Comparison of ENCODE assay signal across 12 cellular contexts in the genomic region with DNA sequence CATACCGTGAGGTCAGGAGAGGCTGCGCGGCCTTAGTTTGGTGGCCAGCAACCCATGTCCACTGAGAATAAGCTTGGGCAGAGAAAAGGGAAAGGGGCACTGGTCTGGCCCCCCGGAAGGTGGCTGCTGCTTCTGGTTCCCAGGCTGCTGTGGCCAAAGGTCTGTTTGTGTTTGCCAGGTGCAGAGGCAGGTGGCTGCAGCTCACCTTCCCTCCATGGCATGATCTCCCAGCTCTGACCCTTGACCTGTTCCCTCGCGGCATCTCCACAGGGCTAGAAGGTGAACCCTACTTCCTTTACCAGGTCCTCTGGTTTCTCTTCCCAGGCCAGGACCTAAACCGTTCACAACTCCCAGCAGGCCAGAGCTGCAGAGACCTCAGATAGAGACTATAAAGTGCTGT. TPM values are rescaled to one million over a fixed set of nuclear protein-coding genes. Genes with fewer than 3 reads are reported as not detected.
DNase-seq lines count a peak whose midpoint lies in the region; TF ChIP-seq lines count a peak whose summit lies in the region.
"Had no signal": no experiment of that assay in that cellular context is flagged by ENCODE, and none has a peak within 500 bp of the region (broad histone marks: within the 10 kb centered on the region; RNA-seq: fewer than 3 reads in every experiment).

No MANE protein-coding gene starts in this region.

- TF ChIP-seq CTCF in HFFc6 (IDR thresholded peaks at IDR 0.05) (no peak), colonic mucosa (IDR thresholded peaks at IDR 0.05) (no peak), nephron (IDR thresholded peaks at IDR 0.05; ENCODE audit: unreplicated experiment in 3 of 3) (no peak)

- H3K27ac ChIP-seq in CD4-positive, alpha-beta memory T cell (ENCODE audit: low read depth, low read length) = no peak overlapping the region
- peak overlapping the region; percentile 79 for H3K27ac ChIP-seq in colonic mucosa
- H3K27ac ChIP-seq: SK-N-MC had no signal

- H3K27me3 Mint-ChIP-seq in CD4-positive, alpha-beta memory T cell = no peaks in the 10 kb centered on the region
- H3K27me3 Mint-ChIP-seq in HFFc6 (ENCODE audit: insufficient read depth) = no peaks in the 10 kb centered on the region; the same call in 1 of the 2 replicates
- no peaks in the 10 kb centered on the region for H3K27me3 Mint-ChIP-seq in nephron (ENCODE audit: low read depth)

- H3K4me1 ChIP-seq in CD4-positive, alpha-beta memory T cell (ENCODE audit: insufficient read depth, low read length) = peaks cover 20% of the 10 kb centered on the region
- H3K4me1 ChIP-seq in colonic mucosa = peaks cover 18% of the 10 kb centered on the region

- no peaks in the 10 kb centered on the region for H3K9me3 ChIP-seq in CD4-positive, alpha-beta memory T cell (ENCODE audit: control insufficient read depth in 1 of 2, low read length in 2 of 2)
- H3K9me3 ChIP-seq in colonic mucosa = no peaks in the 10 kb centered on the region
- H3K9me3 ChIP-seq: gastrocnemius medialis had no signal

- peaks cover 8% of the 10 kb centered on the region for H3K36me3 ChIP-seq in CD4-positive, alpha-beta memory T cell (ENCODE audit: insufficient read depth, low read length)
- H3K36me3 ChIP-seq in colonic mucosa = no peaks in the 10 kb centered on the region

- POLR2A ChIA-PET in CD4-positive, alpha-beta memory T cell (lab: Charles Lee; ENCODE audit: partially characterized antibody) = interaction anchor here (0.9 to 3.8 kb wide), 6 partner anchors 8 to 208 kb away, joined by 3 to 37 read pairs (median 10); a partner anchor contains a TSS

- peak overlapping the region; percentile 1 to 86 for H3K9ac ChIP-seq in colonic mucosa (ENCODE audit: low read depth in 2 of 2, low read length in 2 of 2)

- H3K9me3 Mint-ChIP-seq in CD4-positive, alpha-beta memory T cell = no peaks in the 10 kb centered on the region
- H3K9me3 Mint-ChIP-seq in HFFc6 (no peaks in the 10 kb centered on the region), nephron (no peaks in the 10 kb centered on the region)

- peaks cover 12 to 30% (median 22%) of the 10 kb centered on the region in 4 donors for H3K4me1 Mint-ChIP-seq in CD4-positive, alpha-beta memory T cell
- peaks cover 42% of the 10 kb centered on the region for H3K4me1 Mint-ChIP-seq in HFFc6 (ENCODE audit: low read depth)
- peaks cover 40% of the 10 kb centered on the region for H3K4me1 Mint-ChIP-seq in nephron

- peak overlapping the region in 6 of 7 donors; percentile 61 to 92 (median 89) for H3K27ac Mint-ChIP-seq in CD4-positive, alpha-beta memory T cell
- H3K27ac Mint-ChIP-seq in HFFc6 = peak overlapping the region; percentile 25; the same call in 1 of the 2 replicates
- peak overlapping the region in 1 of 3 experiments; percentile 31 for H3K27ac Mint-ChIP-seq in nephron

- intact Hi-C loops in CD4-positive, alpha-beta memory T cell (cut with micrococcal nuclease) = loop anchor here (5.0 kb wide), 1 partner anchor 209 kb away; a partner anchor contains a TSS
- intact Hi-C loops in colonic mucosa (cut with DNase I) = loop anchor here (5.0 kb wide), 1 partner anchor 34 kb away; no protein-coding TSS in a partner anchor

- peaks cover 7 to 11% of the 10 kb centered on the region in 2 donors for H3K36me3 Mint-ChIP-seq in CD4-positive, alpha-beta memory T cell
- H3K36me3 Mint-ChIP-seq in HFFc6 (ENCODE audit: low read depth) (peaks cover 8% of the 10 kb centered on the region; the same call in 1 of the 2 replicates), nephron (ENCODE audit: low read depth) (peaks cover 18% of the 10 kb centered on the region)

- H3K4me3 ChIP-seq in CD4-positive, alpha-beta memory T cell (ENCODE audit: low read length in 2 of 2) = no peak overlapping the region
- H3K4me3 ChIP-seq in colonic mucosa = no peak overlapping the region
- H3K4me3 ChIP-seq: SK-N-MC had no signal

- H3K4me3 Mint-ChIP-seq in CD4-positive, alpha-beta memory T cell = peak overlapping the region in 6 of 8 donors; percentile 0 to 88 (median 42)
- H3K4me3 Mint-ChIP-seq in HFFc6 (no peak overlapping the region), nephron (peak overlapping the region; percentile 60 to 62 (median 61))

- no peak for DNase-seq in CD4-positive, alpha-beta memory T cell
- no peak for DNase-seq in HFFc6
- peak; percentile 72 for DNase-seq in colonic mucosa
- no peak for DNase-seq in SIG-M5 treated with dmso at 0.1 percent for 504 hours (lab: John Stamatoyannopoulos, UW; ENCODE audit: unreplicated experiment)
- no peak for DNase-seq in stimulated activated CD4-positive, alpha-beta T cell treated with anti-CD3 and anti-CD28 coated beads, Interleukin-12 subunit alpha, Interleukin-12 subunit beta, amount 100 ng/mL, for 4 hours
- no peak for DNase-seq in stimulated activated naive CD4-positive, alpha-beta T cell treated with Interleukin-2 at 50 U/mL for 16 hours (lab: John Stamatoyannopoulos, UW)
- DNase-seq: stimulated activated CD4-positive, alpha-beta T cell treated with anti-CD3 and anti-CD28 coated beads, Interleukin-2, amount 100 ng/mL, for 48 hours had no signal

- CTCF ChIA-PET in CD4-positive, alpha-beta memory T cell (lab: Charles Lee; ENCODE audit: partially characterized antibody) = interaction anchor here (1.0 to 9.0 kb wide), 9 partner anchors 12 to 162 kb away, joined by 3 to 102 read pairs (median 7); a partner anchor contains a TSS

- H3K27me3 ChIP-seq in CD4-positive, alpha-beta memory T cell (ENCODE audit: insufficient read depth, low read length) = no peaks in the 10 kb centered on the region
- H3K27me3 ChIP-seq in colonic mucosa = no peaks in the 10 kb centered on the region
- H3K27me3 ChIP-seq: gastrocnemius medialis had no signal

RNA-seq across cellular contexts. Expression of a gene that starts 13.8 kb away (rescaled TPM):
- 10 to 100 TPM; 18.4 to 20.3 TPM for total RNA-seq in CD4-positive, alpha-beta memory T cell
- 10 to 100 TPM; 14.6 to 21.6 TPM for polyA plus RNA-seq in CD4-positive, alpha-beta memory T cell
- 10 to 100 TPM; 27.7 to 33.1 (median 31.2) TPM for total RNA-seq in HFFc6 (2021; fragmentation: NEBNext Ultra II Directional; extraction: Animal tissue kit (Norgen Biotek cat#: 25700))
- total RNA-seq in colonic mucosa = 10 to 100 TPM; 18.3 to 19.2 TPM

RNA-seq across cellular contexts. Expression of a gene that starts 21.0 kb away (rescaled TPM):
- total RNA-seq in CD4-positive, alpha-beta memory T cell = not detected
- polyA plus RNA-seq in CD4-positive, alpha-beta memory T cell = not detected
- under 1 TPM in 2 of 6 experiments, not detected in 4; 0.05 to 0.11 TPM for total RNA-seq in HFFc6 (2021; fragmentation: NEBNext Ultra II Directional; extraction: Animal tissue kit (Norgen Biotek cat#: 25700))
- total RNA-seq in colonic mucosa = 10 to 100 TPM; 18.5 to 21.6 TPM

RNA-seq across cellular contexts. Expression of a gene that starts 34.1 kb away (rescaled TPM):
- total RNA-seq in CD4-positive, alpha-beta memory T cell = not detected
- not detected for polyA plus RNA-seq in CD4-positive, alpha-beta memory T cell
- under 1 TPM in 5 of 6 experiments, not detected in 1; 0.14 to 0.41 (median 0.31) TPM for total RNA-seq in HFFc6 (2021; fragmentation: NEBNext Ultra II Directional; extraction: Animal tissue kit (Norgen Biotek cat#: 25700))
- 10 to 100 TPM; 14.9 to 18.6 TPM for total RNA-seq in colonic mucosa
- total RNA-seq: gastrocnemius medialis, lung microvascular endothelial cell, subcutaneous adipose tissue had no signal

RNA-seq across cellular contexts. Expression of a gene that starts 45.2 kb away (rescaled TPM):
- total RNA-seq in CD4-positive, alpha-beta memory T cell = 1 to 10 TPM; 1.2 TPM
- polyA plus RNA-seq in CD4-positive, alpha-beta memory T cell = under 1 TPM; 0.24 to 0.43 TPM
- total RNA-seq in HFFc6 (2021; fragmentation: NEBNext Ultra II Directional; extraction: Animal tissue kit (Norgen Biotek cat#: 25700)) = 10 to 100 TPM; 20.8 to 26.0 (median 24.2) TPM
- 10 to 100 TPM in 1 of 2 donors, 1 to 10 TPM in 1; 4.0 to 20.9 TPM for total RNA-seq in colonic mucosa

Comparison
In these comparisons a context has a peak if more than half of its experiments do, and no peak if none do; other contexts are left out.
1. RNA of a gene that starts 21.0 kb away (total RNA-seq): 18.5 to 21.6 TPM in colonic mucosa; not detected in CD4-positive, alpha-beta memory T cell and 0.05 to 0.11 TPM in HFFc6; every median in the first group is over 10 times any median in the second.
2. RNA of a gene that starts 34.1 kb away (total RNA-seq): 14.9 to 18.6 TPM in colonic mucosa; 0.14 to 0.41 TPM in HFFc6 and not detected in CD4-positive, alpha-beta memory T cell; every median in the first group is over 10 times any median in the second.